Comparison of ENCODE assay signal across 8 cellular contexts in the genomic region with DNA sequence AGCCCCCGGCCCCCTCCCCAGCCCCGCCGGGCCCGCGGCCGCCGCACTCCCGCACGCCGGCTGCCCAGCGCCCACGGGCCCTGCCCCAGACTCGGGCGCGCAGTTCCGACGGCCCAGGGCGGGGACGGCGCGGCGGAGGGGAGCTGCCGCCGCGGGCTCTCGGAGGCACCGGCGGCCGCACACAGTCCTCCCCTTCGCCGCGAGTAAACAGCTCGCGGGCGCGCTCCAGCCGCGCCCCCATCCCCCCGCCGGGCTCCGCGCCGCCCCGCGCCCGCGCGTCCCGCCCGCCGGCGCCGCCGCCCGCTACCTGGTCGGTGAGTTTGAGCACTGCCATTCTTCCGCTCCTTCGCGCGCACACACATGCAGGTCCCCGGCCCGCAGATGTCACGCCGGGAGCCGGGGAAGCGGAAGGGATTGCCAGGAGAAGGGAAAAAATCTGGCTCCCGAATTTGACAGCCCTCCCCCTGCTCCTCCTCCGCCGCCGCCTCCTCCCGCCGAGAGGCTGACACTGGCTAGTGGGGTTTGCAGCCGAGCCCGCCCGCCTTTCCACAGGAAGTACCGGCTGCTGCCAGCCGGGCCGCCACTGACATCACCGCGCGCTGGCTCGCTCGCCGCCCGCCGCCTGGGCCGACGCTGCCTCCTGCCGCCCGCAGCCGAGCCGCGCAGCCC. TPM values are rescaled to one million over a fixed set of nuclear protein-coding genes. Genes with fewer than 3 reads are reported as not detected.
DNase-seq lines count a peak whose midpoint lies in the region; ATAC-seq and TF ChIP-seq lines count a peak whose summit lies in the region.

A gene (minus strand): TSS at position 510 of the 669 bp plus-strand sequence. CDS start 176 bp downstream, at position 334.

- H3K4me3 ChIP-seq in AG10803 (ENCODE audit: low read length), result peak within 1 kb of the TSS; percentile 79

- peak; percentile 70 for ATAC-seq in GM19025 (IDR thresholded peaks at IDR 0.05; ENCODE audit: low read depth, unreplicated experiment)
- ATAC-seq in HG03280 (IDR thresholded peaks at IDR 0.05; ENCODE audit: unreplicated experiment), result peak; percentile 72

- DNase-seq in AG10803 (ENCODE audit: low read depth) (peak; percentile 84), NCI-H510A (lab: John Stamatoyannopoulos, UW) (peak; percentile 80), cerebellum (ENCODE audit: low spot score) (peak; percentile 90), kidney tubule cell (ENCODE audit: low spot score) (peak; percentile 89)
- DNase-seq in activated CD4-positive, alpha-beta T cell treated with anti-CD3 and anti-CD28 coated beads for 24 hours (ENCODE audit: low read depth in 2 of 2), result peak; percentile 70 to 76
- peak; percentile 62 to 86 (median 71) for DNase-seq in stimulated activated CD4-positive, alpha-beta T cell treated with anti-CD3 and anti-CD28 coated beads, Interleukin-1b, Interleukin-23, amount 100 ng/mL, for 24 hours (ENCODE audit: low read depth in 4 of 4, low spot score in 1 of 4)

- TF ChIP-seq CTCF in AG10803 (conservative IDR thresholded peaks at IDR 0.05; ENCODE audit: low read length), result no peak; the same call in 1 of the 2 replicates

RNA-seq across cellular contexts. Expression of the gene that starts here (rescaled TPM):
- 84.9 TPM for total RNA-seq in cerebellum

Comparison
In these comparisons a context has a peak if more than half of its experiments do, and no peak if none do; other contexts are left out.
1. Peak in every context shown above with its lines: DNase-seq, ATAC-seq and H3K4me3 ChIP-seq.